Comparison of ENCODE assay signal across 9 cellular contexts in the genomic region with DNA sequence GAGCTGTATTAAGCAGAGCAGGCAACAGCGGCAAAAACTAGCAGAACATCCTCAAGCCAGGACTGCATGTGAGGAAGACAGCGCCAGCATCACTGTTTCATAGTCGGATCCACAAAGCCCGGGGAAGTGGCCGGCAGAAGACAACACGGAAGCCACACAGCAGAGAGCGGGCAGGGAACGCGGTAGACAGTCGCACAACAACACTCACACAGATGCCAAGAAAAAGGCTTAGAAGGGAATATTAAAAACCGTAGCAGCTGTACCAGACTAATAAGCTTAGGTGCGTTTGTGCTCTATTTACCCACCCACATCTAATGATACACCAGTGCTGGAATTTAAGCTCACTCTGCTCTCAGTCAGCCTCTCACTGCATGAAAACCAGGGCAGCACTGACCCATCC. TPM values are rescaled to one million over a fixed set of nuclear protein-coding genes. Genes with fewer than 3 reads are reported as not detected.
A peak's percentile ranks its signal among the peaks of the same experiment; 100 is the strongest.
DNase-seq lines count a peak whose midpoint lies in the region; ATAC-seq and TF ChIP-seq lines count a peak whose summit lies in the region.
"Had no signal": no experiment of that assay in that cellular context is flagged by ENCODE, and none has a peak within 500 bp of the region (broad histone marks: within the 10 kb centered on the region; RNA-seq: fewer than 3 reads in every experiment).

No MANE protein-coding gene starts in this region.

- no peaks in the 10 kb centered on the region for H3K79me2 ChIP-seq in GM23338 (replicated peaks; ENCODE audit: insufficient read depth)

- POLR2A ChIA-PET in WTC11 (lab: Charles Lee): interaction anchor here (1.0 to 2.4 kb wide), 5 partner anchors 9 to 67 kb away, joined by 3 to 6 read pairs (median 4); partner anchors contain the start of gene RNF4

- H3K27me3 Mint-ChIP-seq in GM23338 (ENCODE audit: insufficient read depth, low read depth, poor library complexity): peaks cover 22% of the 10 kb centered on the region
- peaks cover 9% of the 10 kb centered on the region for H3K27me3 Mint-ChIP-seq in WTC11 (ENCODE audit: low read depth)

- H3K27ac ChIP-seq in GM23338 (ENCODE audit: low read depth): no peak overlapping the region

- H3K4me1 ChIP-seq in GM23338 (ENCODE audit: insufficient read depth): peaks cover 21% of the 10 kb centered on the region

- H3K4me2 ChIP-seq in GM23338: peak overlapping the region; percentile 78

- no peaks in the 10 kb centered on the region; the same call in 1 of the 2 replicates for H4K20me1 ChIP-seq in GM23338 (replicated peaks; ENCODE audit: insufficient read depth)

- ATAC-seq in GM23338: peak; percentile 20
- ATAC-seq in WTC11: peak; percentile 16
- ATAC-seq in HG03521 (IDR thresholded peaks at IDR 0.05; ENCODE audit: unreplicated experiment): no peak

- H3K9me2 ChIP-seq in GM23338 (ENCODE audit: insufficient read depth): no peaks in the 10 kb centered on the region

- no peaks in the 10 kb centered on the region for H3K27me3 ChIP-seq in GM23338 (ENCODE audit: insufficient read depth)

- H3K36me3 Mint-ChIP-seq in GM23338 (ENCODE audit: low read depth): no peaks in the 10 kb centered on the region; the same call in 2 of the 3 replicates
- no peaks in the 10 kb centered on the region for H3K36me3 Mint-ChIP-seq in WTC11

- no peaks in the 10 kb centered on the region for H3F3A ChIP-seq in GM23338 (replicated peaks; ENCODE audit: low read depth)

- H3K4me3 ChIP-seq in GM23338 (peak overlapping the region; percentile 46), foreskin fibroblast (ENCODE audit: low read depth in 1 of 2, low read length in 2 of 2) (peak overlapping the region; percentile 20 to 41)

- H2AFZ ChIP-seq in GM23338: peak overlapping the region; percentile 63

- H3K36me3 ChIP-seq in GM23338 (ENCODE audit: insufficient read depth): no peaks in the 10 kb centered on the region

- DNase-seq in GM23338 (ENCODE audit: low spot score) (no peak), WTC11 (ENCODE audit: low spot score) (no peak), foreskin fibroblast (no peak), retina (peak; percentile 61), OCI-M1 (lab: John Stamatoyannopoulos, UW) (no peak), hippocampal formation (lab: John Stamatoyannopoulos, UW) (no peak), pons (ENCODE audit: low spot score) (no peak)

- H3K9me3 Mint-ChIP-seq in GM23338: no peaks in the 10 kb centered on the region
- H3K9me3 Mint-ChIP-seq in WTC11: peaks cover 4% of the 10 kb centered on the region; the same call in 1 of the 2 replicates

- H3K4me3 Mint-ChIP-seq in GM23338 (peak overlapping the region; percentile 61), WTC11 (peak overlapping the region; percentile 67)

- H3K4me1 Mint-ChIP-seq in GM23338 (peaks cover 29% of the 10 kb centered on the region), WTC11 (peaks cover 33% of the 10 kb centered on the region)

- TF ChIP-seq CTCF in GM23338 (conservative IDR thresholded peaks at IDR 0.05; ENCODE audit: low read depth in 2 of 2) (no peak), WTC11 (IDR thresholded peaks at IDR 0.05) (no peak), foreskin fibroblast (IDR thresholded peaks at IDR 0.05; ENCODE audit: low read depth, low read length) (no peak)

- H3K27ac Mint-ChIP-seq in GM23338 (no peak overlapping the region), WTC11 (no peak overlapping the region)

- CTCF ChIA-PET in WTC11 (lab: Charles Lee): interaction anchor here (0.9 to 3.5 kb wide), 12 partner anchors 9 to 182 kb away, joined by 3 to 24 read pairs (median 8); partner anchors contain the start of genes CFAP99, HAUS3, POLN and ZFYVE28

TF ChIP-seq in GM23338, 12 proteins besides CTCF, POLR2A, EP300 and RAD21 (continues in another document):
- TF ChIP-seq ZNF331 (CRISPR knock-in tag; IDR thresholded peaks at IDR 0.05; ENCODE audit: low read depth) (no peak), NANOG (IDR thresholded peaks at IDR 0.05; ENCODE audit: borderline replicate concordance) (no peak), JUNB (IDR thresholded peaks at IDR 0.05; ENCODE audit: unreplicated experiment) (no peak), EZH2phosphoT487 (IDR thresholded peaks at IDR 0.05; ENCODE audit: unreplicated experiment) (no peak), ZNF114 (CRISPR knock-in tag; IDR thresholded peaks at IDR 0.05) (no peak), EZH2 (IDR thresholded peaks at IDR 0.05; ENCODE audit: low read depth, unreplicated experiment) (no peak), CREB1 (CRISPR knock-in tag; IDR thresholded peaks at IDR 0.05; ENCODE audit: low read depth) (no peak)
- TF ChIP-seq, protein P1, sequence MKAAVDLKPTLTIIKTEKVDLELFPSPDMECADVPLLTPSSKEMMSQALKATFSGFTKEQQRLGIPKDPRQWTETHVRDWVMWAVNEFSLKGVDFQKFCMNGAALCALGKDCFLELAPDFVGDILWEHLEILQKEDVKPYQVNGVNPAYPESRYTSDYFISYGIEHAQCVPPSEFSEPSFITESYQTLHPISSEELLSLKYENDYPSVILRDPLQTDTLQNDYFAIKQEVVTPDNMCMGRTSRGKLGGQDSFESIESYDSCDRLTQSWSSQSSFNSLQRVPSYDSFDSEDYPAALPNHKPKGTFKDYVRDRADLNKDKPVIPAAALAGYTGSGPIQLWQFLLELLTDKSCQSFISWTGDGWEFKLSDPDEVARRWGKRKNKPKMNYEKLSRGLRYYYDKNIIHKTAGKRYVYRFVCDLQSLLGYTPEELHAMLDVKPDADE (IDR thresholded peaks at IDR 0.05): no peak

TF ChIP-seq in WTC11, 78 proteins besides CTCF, POLR2A, EP300 and RAD21:
- TF ChIP-seq FOXP1 (CRISPR knock-in tag; IDR thresholded peaks at IDR 0.05; ENCODE audit: borderline replicate concordance): no peak
- TF ChIP-seq, protein P2, sequence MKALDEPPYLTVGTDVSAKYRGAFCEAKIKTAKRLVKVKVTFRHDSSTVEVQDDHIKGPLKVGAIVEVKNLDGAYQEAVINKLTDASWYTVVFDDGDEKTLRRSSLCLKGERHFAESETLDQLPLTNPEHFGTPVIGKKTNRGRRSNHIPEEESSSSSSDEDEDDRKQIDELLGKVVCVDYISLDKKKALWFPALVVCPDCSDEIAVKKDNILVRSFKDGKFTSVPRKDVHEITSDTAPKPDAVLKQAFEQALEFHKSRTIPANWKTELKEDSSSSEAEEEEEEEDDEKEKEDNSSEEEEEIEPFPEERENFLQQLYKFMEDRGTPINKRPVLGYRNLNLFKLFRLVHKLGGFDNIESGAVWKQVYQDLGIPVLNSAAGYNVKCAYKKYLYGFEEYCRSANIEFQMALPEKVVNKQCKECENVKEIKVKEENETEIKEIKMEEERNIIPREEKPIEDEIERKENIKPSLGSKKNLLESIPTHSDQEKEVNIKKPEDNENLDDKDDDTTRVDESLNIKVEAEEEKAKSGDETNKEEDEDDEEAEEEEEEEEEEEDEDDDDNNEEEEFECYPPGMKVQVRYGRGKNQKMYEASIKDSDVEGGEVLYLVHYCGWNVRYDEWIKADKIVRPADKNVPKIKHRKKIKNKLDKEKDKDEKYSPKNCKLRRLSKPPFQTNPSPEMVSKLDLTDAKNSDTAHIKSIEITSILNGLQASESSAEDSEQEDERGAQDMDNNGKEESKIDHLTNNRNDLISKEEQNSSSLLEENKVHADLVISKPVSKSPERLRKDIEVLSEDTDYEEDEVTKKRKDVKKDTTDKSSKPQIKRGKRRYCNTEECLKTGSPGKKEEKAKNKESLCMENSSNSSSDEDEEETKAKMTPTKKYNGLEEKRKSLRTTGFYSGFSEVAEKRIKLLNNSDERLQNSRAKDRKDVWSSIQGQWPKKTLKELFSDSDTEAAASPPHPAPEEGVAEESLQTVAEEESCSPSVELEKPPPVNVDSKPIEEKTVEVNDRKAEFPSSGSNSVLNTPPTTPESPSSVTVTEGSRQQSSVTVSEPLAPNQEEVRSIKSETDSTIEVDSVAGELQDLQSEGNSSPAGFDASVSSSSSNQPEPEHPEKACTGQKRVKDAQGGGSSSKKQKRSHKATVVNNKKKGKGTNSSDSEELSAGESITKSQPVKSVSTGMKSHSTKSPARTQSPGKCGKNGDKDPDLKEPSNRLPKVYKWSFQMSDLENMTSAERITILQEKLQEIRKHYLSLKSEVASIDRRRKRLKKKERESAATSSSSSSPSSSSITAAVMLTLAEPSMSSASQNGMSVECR (CRISPR knock-in tag; IDR thresholded peaks at IDR 0.05; ENCODE audit: borderline replicate concordance): no peak
- TF ChIP-seq, protein P3, sequence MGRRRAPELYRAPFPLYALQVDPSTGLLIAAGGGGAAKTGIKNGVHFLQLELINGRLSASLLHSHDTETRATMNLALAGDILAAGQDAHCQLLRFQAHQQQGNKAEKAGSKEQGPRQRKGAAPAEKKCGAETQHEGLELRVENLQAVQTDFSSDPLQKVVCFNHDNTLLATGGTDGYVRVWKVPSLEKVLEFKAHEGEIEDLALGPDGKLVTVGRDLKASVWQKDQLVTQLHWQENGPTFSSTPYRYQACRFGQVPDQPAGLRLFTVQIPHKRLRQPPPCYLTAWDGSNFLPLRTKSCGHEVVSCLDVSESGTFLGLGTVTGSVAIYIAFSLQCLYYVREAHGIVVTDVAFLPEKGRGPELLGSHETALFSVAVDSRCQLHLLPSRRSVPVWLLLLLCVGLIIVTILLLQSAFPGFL (CRISPR knock-in tag; IDR thresholded peaks at IDR 0.05; ENCODE audit: borderline replicate concordance): no peak
- TF ChIP-seq ZNF416 (CRISPR knock-in tag; IDR thresholded peaks at IDR 0.05): no peak
- no peak for TF ChIP-seq ATF6 (CRISPR knock-in tag; IDR thresholded peaks at IDR 0.05)
TF ChIP-seq in WTC11: peak in this region for 0.

RNA-seq across cellular contexts. Expression of gene ZFYVE28, which starts 16.0 kb away (rescaled TPM):
- total RNA-seq in GM23338 (2014; rRNA removed; shearing (Covaris generic)): 4.6 and 8.7 TPM in 2 replicates
- 1.8 and 2.6 TPM in 2 replicates for polyA plus RNA-seq in GM23338 (2016; fragmentation: Nextera tagmentation; extraction: Ambion mirVana)
- total RNA-seq in WTC11 (2021): 4.5 to 7.8 TPM (median 6.0 TPM) in 3 replicates

RNA-seq across cellular contexts. Expression of gene CFAP99, which starts 16.3 kb away (rescaled TPM):
- total RNA-seq in GM23338 (2014; rRNA removed; shearing (Covaris generic)): not detected in 2 replicates
- not detected in 2 replicates for polyA plus RNA-seq in GM23338 (2016; fragmentation: Nextera tagmentation; extraction: Ambion mirVana)
- total RNA-seq in WTC11 (2021): 0.23 to 0.41 TPM in 2 of 3 replicates, not detected in the other
- total RNA-seq: HT1080 had no signal
